8 cellular contexts compared by ENCODE assay signal in genomic region chr15:62060896-62061280, GRCh38. TPM values are rescaled to one million over a fixed set of nuclear protein-coding genes. Genes with fewer than 3 reads are reported as not detected.
DNase-seq lines count a peak whose midpoint lies in the region; TF ChIP-seq lines count a peak whose summit lies in the region.

No MANE protein-coding gene starts in this region.

- H4K20me1 ChIP-seq in GM23248 (ENCODE audit: insufficient read depth) = no peaks in the 10 kb centered on the region

- peaks cover 33% of the 10 kb centered on the region for H3K79me2 ChIP-seq in GM23248 (ENCODE audit: insufficient read depth)

- H3K9ac ChIP-seq in GM23248 = peak overlapping the region; percentile 89

- in situ Hi-C loops in GM23248 (cut with MboI) = no loop called here

- no peaks in the 10 kb centered on the region for H3K27me3 ChIP-seq in GM23248 (replicated peaks; ENCODE audit: insufficient read depth)
- H3K27me3 ChIP-seq in WERI-Rb-1 (ENCODE audit: insufficient read depth, low read depth, severe bottlenecking) = no peaks in the 10 kb centered on the region
- H3K27me3 ChIP-seq in cardiac muscle cell = peaks cover 51% of the 10 kb centered on the region

- H3K27ac ChIP-seq in GM23248 (peak overlapping the region; percentile 77; the same call in 1 of the 2 replicates), WERI-Rb-1 (peak overlapping the region; percentile 58), cardiac muscle cell (no peak overlapping the region)

- H3K4me3 ChIP-seq in GM23248 = peak overlapping the region; percentile 100
- H3K4me3 ChIP-seq in WERI-Rb-1 (ENCODE audit: low read depth, low read length) = peak overlapping the region; percentile 80
- peak overlapping the region; percentile 57 for H3K4me3 ChIP-seq in cardiac muscle cell
- H3K4me3 ChIP-seq in skeletal muscle cell (ENCODE audit: low read depth, low read length) = peak overlapping the region; percentile 88

- H3K9me3 ChIP-seq in GM23248 (ENCODE audit: low read depth) = no peaks in the 10 kb centered on the region
- H3K9me3 ChIP-seq in WERI-Rb-1 (ENCODE audit: severe bottlenecking) = no peaks in the 10 kb centered on the region
- H3K9me3 ChIP-seq in cardiac muscle cell (ENCODE audit: low read depth) = no peaks in the 10 kb centered on the region

- TF ChIP-seq CTCF in WERI-Rb-1 (IDR thresholded peaks at IDR 0.05; ENCODE audit: low read depth, low read length) = no peak
- TF ChIP-seq CTCF in cardiac muscle cell (IDR thresholded peaks at IDR 0.05; ENCODE audit: low read depth, low read length) = no peak

- DNase-seq in GM23248 (no peak), WERI-Rb-1 (no peak), cardiac muscle cell (ENCODE audit: low read depth in 1 of 2, low spot score in 1 of 2) (no peak), skeletal muscle cell (ENCODE audit: low read depth) (no peak), islet precursor cell (no peak), HK-2 (ENCODE audit: unreplicated experiment) (no peak), 8988T (no peak), germinal center (ENCODE audit: low spot score) (no peak)

- H3K36me3 ChIP-seq in GM23248 (ENCODE audit: low read depth) (no peaks in the 10 kb centered on the region), WERI-Rb-1 (no peaks in the 10 kb centered on the region), cardiac muscle cell (no peaks in the 10 kb centered on the region)

- peaks cover 7% of the 10 kb centered on the region for H3F3A ChIP-seq in GM23248 (ENCODE audit: insufficient read depth)

- peak overlapping the region; percentile 96 for H3K4me2 ChIP-seq in GM23248 (ENCODE audit: unreplicated experiment)

- 4 to 7% methylated on average over 12 of the region's 12 CpGs for WGBS in GM23248 (ENCODE audit: low coverage in 1 of 2, low lambda C conversion rate in 2 of 2, missing lambda C conversion rate in 2 of 2), 2 experiments

- peak overlapping the region; percentile 97 for H2AFZ ChIP-seq in GM23248

- H3K4me1 ChIP-seq in GM23248 (ENCODE audit: insufficient read depth) (peaks cover 4% of the 10 kb centered on the region; the same call in 1 of the 2 replicates), cardiac muscle cell (ENCODE audit: low read depth) (no peaks in the 10 kb centered on the region)

- H3K9me2 ChIP-seq in GM23248 (ENCODE audit: insufficient read depth) = no peaks in the 10 kb centered on the region

RNA-seq across cellular contexts. Expression of gene VPS13C, which starts 0.6 kb away (rescaled TPM):
- total RNA-seq in GM23248 (2014; rRNA removed; shearing (Covaris generic)) = 21.7 and 23.8 TPM in 2 replicates
- polyA plus RNA-seq in GM23248 (2016; fragmentation: Nextera tagmentation; extraction: Ambion mirVana) = 8.0 and 8.7 TPM in 2 replicates
- total RNA-seq in cardiac muscle cell = 13.8 and 31.8 TPM in 2 replicates
- 4.5 and 8.8 TPM in 2 replicates for polyA plus RNA-seq in cardiac muscle cell

RNA-seq across cellular contexts. Expression of gene C2CD4A, which starts 5.9 kb away (rescaled TPM):
- total RNA-seq in GM23248 (2014; rRNA removed; shearing (Covaris generic)) = not detected in 2 replicates
- polyA plus RNA-seq in GM23248 (2016; fragmentation: Nextera tagmentation; extraction: Ambion mirVana) (not detected in 2 replicates), cardiac muscle cell (not detected in 2 replicates)
- total RNA-seq in cardiac muscle cell = not detected in 2 replicates
